Comparison of ENCODE assay signal across 17 cellular contexts in genomic region chr18:73848656-73849055, GRCh38.
DNase-seq lines count a peak whose midpoint lies in the region; ATAC-seq, FAIRE-seq and TF ChIP-seq lines count a peak whose summit lies in the region.
"Had no signal": no experiment of that assay in that cellular context is flagged by ENCODE, and none has a peak within 500 bp of the region (broad histone marks: within the 10 kb centered on the region; RNA-seq: fewer than 3 reads in every experiment).

No MANE protein-coding gene starts in this region.

- dilution Hi-C loops in mammary epithelial cell (cut with HindIII; ENCODE audit: low sequenced_read_pairs): no loop called here

- CTCF ChIA-PET in A549 (lab: Yijun Ruan, JAX): no interaction called here
- CTCF ChIA-PET in mammary epithelial cell (lab: Charles Lee; ENCODE audit: low non-redundant PET): no interaction called here

- TF ChIP-seq POLR2A in A549 (IDR thresholded peaks at IDR 0.05; ENCODE audit: low read length): no peak

- no peak overlapping the region for H3K27ac Mint-ChIP-seq in glutamatergic neuron (ENCODE audit: unreplicated experiment)
- H3K27ac Mint-ChIP-seq: activated CD4-positive, alpha-beta T cell treated with anti-CD3 and anti-CD28 coated beads, Interleukin-2, amount 10 ng/mL, durations not matched to agents 7 days and 5 days had no signal

- no peak overlapping the region for H3K9ac ChIP-seq in mammary epithelial cell (ENCODE audit: insufficient read depth, low read length)

- TF ChIP-seq CTCF in A549 (IDR thresholded peaks at IDR 0.05) (no peak), HFF-Myc (IDR thresholded peaks at IDR 0.05; ENCODE audit: low read depth, low read length, missing control alignments) (no peak), mammary epithelial cell (conservative IDR thresholded peaks at IDR 0.05 in 1 of 2, IDR thresholded peaks at IDR 0.05 in 1 of 2; ENCODE audit: extremely low read depth in 1 of 2, insufficient read depth in 1 of 2, low read depth in 1 of 2, low read length in 2 of 2) (no peak), kidney epithelial cell (IDR thresholded peaks at IDR 0.05; ENCODE audit: insufficient read depth, low read length, poor library complexity, severe bottlenecking) (no peak), glutamatergic neuron (IDR thresholded peaks at IDR 0.05; ENCODE audit: partially characterized antibody, unreplicated experiment) (no peak)

- in situ Hi-C loops in mammary epithelial cell (cut with MboI; ENCODE audit: low sequenced_read_pairs in 2 of 2): no loop called here

- no peak for TF ChIP-seq RAD21 in A549 (conservative IDR thresholded peaks at IDR 0.05 in 1 of 2, IDR thresholded peaks at IDR 0.05 in 1 of 2)

- peaks cover 9% of the 10 kb centered on the region for H3K4me1 Mint-ChIP-seq in glutamatergic neuron (ENCODE audit: low read depth, unreplicated experiment)
- H3K4me1 Mint-ChIP-seq: activated CD4-positive, alpha-beta T cell treated with anti-CD3 and anti-CD28 coated beads, Interleukin-2, amount 10 ng/mL, durations not matched to agents 7 days and 5 days had no signal

- H3K36me3 Mint-ChIP-seq in glutamatergic neuron (ENCODE audit: unreplicated experiment): peaks cover 5% of the 10 kb centered on the region

- TF ChIP-seq EP300 in A549 (IDR thresholded peaks at IDR 0.05): no peak

- H3K27ac ChIP-seq in A549 (peak overlapping the region in 1 of 2 experiments; percentile 22; a peak in 1 of 6 replicates), mammary epithelial cell (ENCODE audit: insufficient read depth, low read depth, low read length) (no peak overlapping the region)
- H3K27ac ChIP-seq: ovary, testis had no signal

- H3K9me3 ChIP-seq in A549 (no peaks in the 10 kb centered on the region), mammary epithelial cell (replicated peaks; ENCODE audit: insufficient read depth, low read length) (no peaks in the 10 kb centered on the region)
- H3K9me3 ChIP-seq: ovary, testis had no signal

- H3K4me1 ChIP-seq in A549 (peaks cover 9% of the 10 kb centered on the region; the same call in 1 of the 3 replicates), mammary epithelial cell (ENCODE audit: insufficient read depth, low read length) (peaks cover 5% of the 10 kb centered on the region)
- H3K4me1 ChIP-seq: testis had no signal

- no peak for FAIRE-seq in A549 (lab: Jason Lieb, UNC)
- FAIRE-seq: GM12878 had no signal

- no peaks in the 10 kb centered on the region for H3K79me2 ChIP-seq in mammary epithelial cell (ENCODE audit: insufficient read depth, low read length)

- no peaks in the 10 kb centered on the region for H3K27me3 Mint-ChIP-seq in glutamatergic neuron (ENCODE audit: unreplicated experiment)
- H3K27me3 Mint-ChIP-seq: activated CD4-positive, alpha-beta T cell treated with anti-CD3 and anti-CD28 coated beads, Interleukin-2, amount 10 ng/mL, durations not matched to agents 7 days and 5 days had no signal

- DNase-seq in A549 (ENCODE audit: low read depth in 1 of 2, low spot score in 1 of 2) (no peak), HFF-Myc (ENCODE audit: extremely low read depth, low read depth) (peak; percentile 48), mammary epithelial cell (peak; percentile 36), kidney epithelial cell (ENCODE audit: low read depth) (peak; percentile 29), glutamatergic neuron (no peak), NAMALWA (ENCODE audit: low spot score) (no peak), CD1c-positive myeloid dendritic cell (ENCODE audit: extremely low spot score) (no peak)
- DNase-seq: activated CD4-positive, alpha-beta T cell treated with anti-CD3 and anti-CD28 coated beads, Interleukin-2, amount 10 ng/mL, durations not matched to agents 7 days and 5 days; activated T-cell treated with anti-CD3 and anti-CD28 coated beads, Interleukin-2, amount 50 U/mL, for 48 hours; anterior cingulate cortex; NCI-H1436 treated with DMSO at 0.1 percent for 48 hours; NCI-H524 treated with DMSO at 0.1 percent for 48 hours; ovary; T-helper 2 cell; testis had no signal

- H3K27me3 ChIP-seq in mammary epithelial cell (ENCODE audit: insufficient read depth, low read length): no peaks in the 10 kb centered on the region
- no peaks in the 10 kb centered on the region for H3K27me3 ChIP-seq in kidney epithelial cell (ENCODE audit: control insufficient read depth, insufficient read depth, low read length)
- H3K27me3 ChIP-seq: ovary, testis had no signal

- no peaks in the 10 kb centered on the region for H4K20me1 ChIP-seq in mammary epithelial cell (ENCODE audit: insufficient read depth, low read length)

- no peak overlapping the region for H3K4me3 ChIP-seq in A549
- H3K4me3 ChIP-seq in HFF-Myc (replicated peaks; ENCODE audit: low read depth, low read length): no peak overlapping the region
- no peak overlapping the region for H3K4me3 ChIP-seq in mammary epithelial cell (replicated peaks in 1 of 3; ENCODE audit: insufficient read depth in 1 of 3, low read depth in 2 of 3, low read length in 3 of 3)
- H3K4me3 ChIP-seq in kidney epithelial cell (ENCODE audit: low read depth, low read length): no peak overlapping the region
- H3K4me3 ChIP-seq: GM12878, ovary, testis had no signal

- H2AFZ ChIP-seq in mammary epithelial cell (ENCODE audit: low read depth, low read length): no peak overlapping the region

- H3K9me3 Mint-ChIP-seq in glutamatergic neuron (ENCODE audit: unreplicated experiment): no peaks in the 10 kb centered on the region
- H3K9me3 Mint-ChIP-seq: activated CD4-positive, alpha-beta T cell treated with anti-CD3 and anti-CD28 coated beads, Interleukin-2, amount 10 ng/mL, durations not matched to agents 7 days and 5 days had no signal

- H3K4me3 Mint-ChIP-seq in glutamatergic neuron (ENCODE audit: unreplicated experiment): no peak overlapping the region
- H3K4me3 Mint-ChIP-seq: activated CD4-positive, alpha-beta T cell treated with anti-CD3 and anti-CD28 coated beads, Interleukin-2, amount 10 ng/mL, durations not matched to agents 7 days and 5 days had no signal

- H3K4me2 ChIP-seq in A549 (peak overlapping the region; percentile 10; the same call in 1 of the 3 replicates), mammary epithelial cell (ENCODE audit: insufficient read depth, low read depth, low read length) (no peak overlapping the region)

- POLR2A ChIA-PET in A549 (lab: Yijun Ruan, JAX): no interaction called here

- no peaks in the 10 kb centered on the region for H3K36me3 ChIP-seq in mammary epithelial cell (ENCODE audit: insufficient read depth, low read length)
- no peaks in the 10 kb centered on the region for H3K36me3 ChIP-seq in kidney epithelial cell (ENCODE audit: control insufficient read depth, insufficient read depth, low read length)
- H3K36me3 ChIP-seq: ovary had no signal

- intact Hi-C loops in mammary epithelial cell (cut with micrococcal nuclease): loop anchor here (10.0 kb wide), 3 partner anchors 164 to 354 kb away; no protein-coding TSS in a partner anchor

- no peak for ATAC-seq in A549
- no peak for ATAC-seq in HG02938 (IDR thresholded peaks at IDR 0.05; ENCODE audit: unreplicated experiment)
- ATAC-seq: GM12878 had no signal

- no TSS peak for BruUV-seq in mammary epithelial cell (replicated peaks; lab: Mats Ljungman, UMichigan)

TF ChIP-seq in A549, 52 proteins besides CTCF, POLR2A, EP300 and RAD21:
- TF ChIP-seq, protein P1, sequence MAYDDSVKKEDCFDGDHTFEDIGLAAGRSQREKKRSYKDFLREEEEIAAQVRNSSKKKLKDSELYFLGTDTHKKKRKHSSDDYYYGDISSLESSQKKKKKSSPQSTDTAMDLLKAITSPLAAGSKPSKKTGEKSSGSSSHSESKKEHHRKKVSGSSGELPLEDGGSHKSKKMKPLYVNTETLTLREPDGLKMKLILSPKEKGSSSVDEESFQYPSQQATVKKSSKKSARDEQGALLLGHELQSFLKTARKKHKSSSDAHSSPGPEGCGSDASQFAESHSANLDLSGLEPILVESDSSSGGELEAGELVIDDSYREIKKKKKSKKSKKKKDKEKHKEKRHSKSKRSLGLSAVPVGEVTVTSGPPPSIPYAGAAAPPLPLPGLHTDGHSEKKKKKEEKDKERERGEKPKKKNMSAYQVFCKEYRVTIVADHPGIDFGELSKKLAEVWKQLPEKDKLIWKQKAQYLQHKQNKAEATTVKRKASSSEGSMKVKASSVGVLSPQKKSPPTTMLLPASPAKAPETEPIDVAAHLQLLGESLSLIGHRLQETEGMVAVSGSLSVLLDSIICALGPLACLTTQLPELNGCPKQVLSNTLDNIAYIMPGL (CRISPR knock-in tag; IDR thresholded peaks at IDR 0.05; ENCODE audit: borderline replicate concordance): no peak
- TF ChIP-seq TP53 (CRISPR knock-in tag; IDR thresholded peaks at IDR 0.05) (no peak), HEYL (CRISPR knock-in tag; IDR thresholded peaks at IDR 0.05) (no peak), EHMT2 (IDR thresholded peaks at IDR 0.05; ENCODE audit: low read depth) (no peak), ZNF302 (CRISPR knock-in tag; IDR thresholded peaks at IDR 0.05) (no peak), MAFK (IDR thresholded peaks at IDR 0.05; ENCODE audit: partially characterized antibody) (no peak), HOXB13 (CRISPR knock-in tag; IDR thresholded peaks at IDR 0.05; ENCODE audit: low read depth) (no peak), ZFP36 (IDR thresholded peaks at IDR 0.05; ENCODE audit: borderline replicate concordance, partially characterized antibody) (no peak), CHD4 (IDR thresholded peaks at IDR 0.05; ENCODE audit: borderline replicate concordance) (no peak), CBX8 (IDR thresholded peaks at IDR 0.05) (no peak), RARB (CRISPR knock-in tag; IDR thresholded peaks at IDR 0.05) (no peak), CBX2 (IDR thresholded peaks at IDR 0.05; ENCODE audit: borderline replicate concordance, low read depth) (no peak)
- TF ChIP-seq, protein P2, sequence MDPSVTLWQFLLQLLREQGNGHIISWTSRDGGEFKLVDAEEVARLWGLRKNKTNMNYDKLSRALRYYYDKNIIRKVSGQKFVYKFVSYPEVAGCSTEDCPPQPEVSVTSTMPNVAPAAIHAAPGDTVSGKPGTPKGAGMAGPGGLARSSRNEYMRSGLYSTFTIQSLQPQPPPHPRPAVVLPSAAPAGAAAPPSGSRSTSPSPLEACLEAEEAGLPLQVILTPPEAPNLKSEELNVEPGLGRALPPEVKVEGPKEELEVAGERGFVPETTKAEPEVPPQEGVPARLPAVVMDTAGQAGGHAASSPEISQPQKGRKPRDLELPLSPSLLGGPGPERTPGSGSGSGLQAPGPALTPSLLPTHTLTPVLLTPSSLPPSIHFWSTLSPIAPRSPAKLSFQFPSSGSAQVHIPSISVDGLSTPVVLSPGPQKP (IDR thresholded peaks at IDR 0.05; ENCODE audit: low read depth, low read length): no peak
- TF ChIP-seq, protein P3, sequence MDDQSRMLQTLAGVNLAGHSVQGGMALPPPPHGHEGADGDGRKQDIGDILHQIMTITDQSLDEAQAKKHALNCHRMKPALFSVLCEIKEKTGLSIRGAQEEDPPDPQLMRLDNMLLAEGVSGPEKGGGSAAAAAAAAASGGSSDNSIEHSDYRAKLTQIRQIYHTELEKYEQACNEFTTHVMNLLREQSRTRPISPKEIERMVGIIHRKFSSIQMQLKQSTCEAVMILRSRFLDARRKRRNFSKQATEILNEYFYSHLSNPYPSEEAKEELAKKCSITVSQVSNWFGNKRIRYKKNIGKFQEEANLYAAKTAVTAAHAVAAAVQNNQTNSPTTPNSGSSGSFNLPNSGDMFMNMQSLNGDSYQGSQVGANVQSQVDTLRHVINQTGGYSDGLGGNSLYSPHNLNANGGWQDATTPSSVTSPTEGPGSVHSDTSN (IDR thresholded peaks at IDR 0.05): no peak

Comparison
In these comparisons a context has a peak if more than half of its experiments do, and no peak if none do; other contexts are left out.
1. DNase-seq: peak in HFF-Myc (single experiment), mammary epithelial cell (single experiment) and kidney epithelial cell (single experiment); none in A549 (0 of 2), glutamatergic neuron (single experiment), NAMALWA (single experiment) and CD1c-positive myeloid dendritic cell (single experiment).